ENCODE assay signal across 1 cellular context in genomic region chr9:98280574-98280973, GRCh38.
A peak's percentile ranks its signal among the peaks of the same experiment; 100 is the strongest.
TF ChIP-seq lines count a peak whose summit lies in the region.

No MANE protein-coding gene starts in this region.

TF ChIP-seq in HEK293, 187 proteins besides CTCF, POLR2A, EP300 and RAD21 (continued from another document and continues in another):
- TF ChIP-seq ATF2 (tag by site-specific recombination; IDR thresholded peaks at IDR 0.05; ENCODE audit: low read depth) (peak; percentile 58), ZNF645 (tag by site-specific recombination; IDR thresholded peaks at IDR 0.05) (0 out of 2 replicates have a peak, but pooled peaks have one; percentile 59), ZNF600 (tag by site-specific recombination; IDR thresholded peaks at IDR 0.05) (peak; percentile 71; the same call in 1 of the 2 replicates), ZNF140 (tag by site-specific recombination; IDR thresholded peaks at IDR 0.05) (no peak), SP2 (tag by site-specific recombination; IDR thresholded peaks at IDR 0.05) (no peak), PRDM4 (tag by site-specific recombination; IDR thresholded peaks at IDR 0.05) (peak; percentile 71), ZNF664 (tag by site-specific recombination; IDR thresholded peaks at IDR 0.05) (peak; percentile 73; the same call in 1 of the 2 replicates), ZSCAN23 (tag by site-specific recombination; IDR thresholded peaks at IDR 0.05) (no peak), ZNF184 (tag by site-specific recombination; IDR thresholded peaks at IDR 0.05) (no peak), ZNF335 (tag by site-specific recombination; conservative IDR thresholded peaks at IDR 0.05) (0 out of 2 replicates have a peak, but pooled peaks have one; percentile 40), FEZF1 (tag by site-specific recombination; IDR thresholded peaks at IDR 0.05) (peak; percentile 93), KLF17 (tag by site-specific recombination; IDR thresholded peaks at IDR 0.05) (no peak), PRDM6 (tag by site-specific recombination; IDR thresholded peaks at IDR 0.05) (peak; percentile 89), ZSCAN16 (tag by site-specific recombination; IDR thresholded peaks at IDR 0.05) (peak; percentile 85), ZNF157 (tag by site-specific recombination; IDR thresholded peaks at IDR 0.05) (no peak), ZXDB (tag by site-specific recombination; IDR thresholded peaks at IDR 0.05) (no peak), PRDM10 (tag by site-specific recombination; IDR thresholded peaks at IDR 0.05) (no peak), ZNF16 (tag by site-specific recombination; IDR thresholded peaks at IDR 0.05; ENCODE audit: low read depth) (no peak), IKZF3 (tag by site-specific recombination; IDR thresholded peaks at IDR 0.05) (peak; percentile 92), ZNF324 (tag by site-specific recombination; IDR thresholded peaks at IDR 0.05) (peak; percentile 26; the same call in 1 of the 2 replicates), ZNF341 (tag by site-specific recombination; IDR thresholded peaks at IDR 0.05; ENCODE audit: low read depth) (peak; percentile 32; the same call in 1 of the 2 replicates), GLI2 (tag by site-specific recombination; IDR thresholded peaks at IDR 0.05; ENCODE audit: borderline replicate concordance, low read depth) (peak; percentile 83), SETDB1 (IDR thresholded peaks at IDR 0.05; ENCODE audit: insufficient read length, low read length) (no peak), ZNF561 (tag by site-specific recombination; IDR thresholded peaks at IDR 0.05; ENCODE audit: borderline replicate concordance) (peak; percentile 50; the same call in 1 of the 2 replicates), ZNF501 (tag by site-specific recombination; IDR thresholded peaks at IDR 0.05) (no peak), ZSCAN5A (tag by site-specific recombination; IDR thresholded peaks at IDR 0.05) (no peak), KLF7 (tag by site-specific recombination; IDR thresholded peaks at IDR 0.05; ENCODE audit: borderline replicate concordance) (no peak), ZNF580 (tag by site-specific recombination; IDR thresholded peaks at IDR 0.05) (no peak), ZNF660 (tag by site-specific recombination; IDR thresholded peaks at IDR 0.05) (no peak), ZEB2 (tag by site-specific recombination; IDR thresholded peaks at IDR 0.05) (peak; percentile 82), GLIS1 (tag by site-specific recombination; IDR thresholded peaks at IDR 0.05) (peak; percentile 86), HOXA7 (CRISPR knock-in tag; IDR thresholded peaks at IDR 0.05; ENCODE audit: borderline replicate concordance) (no peak), MZF1 (tag by site-specific recombination; IDR thresholded peaks at IDR 0.05; ENCODE audit: borderline replicate concordance) (no peak), ZNF610 (tag by site-specific recombination; IDR thresholded peaks at IDR 0.05; ENCODE audit: borderline replicate concordance) (no peak), ZNF677 (tag by site-specific recombination; IDR thresholded peaks at IDR 0.05) (no peak), ZNF518A (tag by site-specific recombination; conservative IDR thresholded peaks at IDR 0.05; ENCODE audit: low read depth) (peak; percentile 33; the same call in 1 of the 2 replicates), SP7 (tag by site-specific recombination; IDR thresholded peaks at IDR 0.05) (peak; percentile 89), TRIM28 (IDR thresholded peaks at IDR 0.05; ENCODE audit: borderline replicate concordance, low read length) (peak; percentile 88)
